Comparison of ENCODE assay signal across 25 cellular contexts in genomic region chr5:102600964-102601363, GRCh38.
DNase-seq lines count a peak whose midpoint lies in the region; ATAC-seq and TF ChIP-seq lines count a peak whose summit lies in the region.
"Had no signal": no experiment of that assay in that cellular context is flagged by ENCODE, and none has a peak within 500 bp of the region (broad histone marks: within the 10 kb centered on the region; RNA-seq: fewer than 3 reads in every experiment).

No MANE protein-coding gene starts in this region.

- H2AFZ ChIP-seq in GM23338 = no peak overlapping the region
- H2AFZ ChIP-seq: parathyroid adenoma had no signal

- H3F3A ChIP-seq in GM23338 (replicated peaks; ENCODE audit: low read depth) = no peaks in the 10 kb centered on the region

- H3K4me1 Mint-ChIP-seq in GM23338 = peaks cover 21% of the 10 kb centered on the region
- H3K4me1 Mint-ChIP-seq: memory B cell had no signal

- ATAC-seq in GM23338 = no peak
- ATAC-seq: naive thymus-derived CD4-positive, alpha-beta T cell; stimulated activated naive CD8-positive, alpha-beta T cell treated with anti-CD3 and anti-CD28 coated beads, Interleukin-15, Interleukin-2, amounts not matched to agents 100 U/mL and 50 U/mL, for 24 hours had no signal

- peaks cover 25% of the 10 kb centered on the region for H3K4me1 ChIP-seq in GM23338 (ENCODE audit: insufficient read depth)
- H3K4me1 ChIP-seq: parathyroid adenoma had no signal

- peak; percentile 58 for DNase-seq in HCEC 1CT
- peak; percentile 21 for DNase-seq in NCI-H446 treated with DMSO at 0.1 percent for 48 hours (lab: John Stamatoyannopoulos, UW)
- peak; percentile 52 for DNase-seq in choroid plexus epithelial cell (ENCODE audit: low read depth)
- peak; percentile 65 for DNase-seq in myocyte (ENCODE audit: low read depth)
- no peak for DNase-seq in KG1 (lab: John Stamatoyannopoulos, UW)
- DNase-seq in GM23338 (ENCODE audit: low spot score) = no peak
- DNase-seq in SKM-1 (lab: John Stamatoyannopoulos, UW; ENCODE audit: unreplicated experiment) = no peak
- DNase-seq in AG20443 (ENCODE audit: low spot score) = no peak
- DNase-seq: activated CD4-positive, alpha-beta T cell treated with anti-CD3 and anti-CD28 coated beads for 4 hours; central memory CD4-positive, alpha-beta T cell; effector CD4-positive, alpha-beta T cell; islet precursor cell; MM.1S; naive thymus-derived CD4-positive, alpha-beta T cell; NCI-H2029; NCI-H510A treated with DMSO at 0.1 percent for 48 hours; sigmoid colon; stimulated activated naive CD8-positive, alpha-beta T cell treated with anti-CD3 and anti-CD28 coated beads, Interleukin-15, Interleukin-2, amounts not matched to agents 100 U/mL and 50 U/mL, for 24 hours; SW 1271 had no signal

- H3K27ac ChIP-seq in GM23338 (ENCODE audit: low read depth) = no peak overlapping the region
- H3K27ac ChIP-seq: esophagus muscularis mucosa, parathyroid adenoma, RWPE1, sigmoid colon, tibial nerve had no signal

- H3K4me2 ChIP-seq in GM23338 = no peak overlapping the region

- H3K36me3 Mint-ChIP-seq in GM23338 (ENCODE audit: low read depth) = no peaks in the 10 kb centered on the region
- H3K36me3 Mint-ChIP-seq: memory B cell; naive thymus-derived CD4-positive, alpha-beta T cell had no signal

- no peaks in the 10 kb centered on the region for H3K27me3 ChIP-seq in GM23338 (ENCODE audit: insufficient read depth)
- H3K27me3 ChIP-seq: esophagus muscularis mucosa, sigmoid colon, tibial nerve had no signal

- TF ChIP-seq CTCF in choroid plexus epithelial cell (conservative IDR thresholded peaks at IDR 0.05; ENCODE audit: low read depth, low read length) (no peak), GM23338 (conservative IDR thresholded peaks at IDR 0.05; ENCODE audit: low read depth in 2 of 2) (no peak)

- H3K27ac Mint-ChIP-seq in GM23338 = no peak overlapping the region
- H3K27ac Mint-ChIP-seq: activated T-helper 2 cell treated with anti-CD3 and anti-CD28 coated beads, Interferon-gamma antibody, Interleukin-2, Interleukin-4, amounts not matched to agents 10 μg/mL and 5 μg/mL and 100 μg/mL, durations not matched to agents 14 hours and 24 hours and 36 hours; memory B cell; naive thymus-derived CD4-positive, alpha-beta T cell had no signal

- no peak overlapping the region for H3K4me3 Mint-ChIP-seq in GM23338
- H3K4me3 Mint-ChIP-seq: memory B cell; naive thymus-derived CD4-positive, alpha-beta T cell had no signal

- no peaks in the 10 kb centered on the region for H3K9me3 Mint-ChIP-seq in GM23338
- H3K9me3 Mint-ChIP-seq: activated T-helper 2 cell treated with anti-CD3 and anti-CD28 coated beads, Interferon-gamma antibody, Interleukin-2, Interleukin-4, amounts not matched to agents 10 μg/mL and 5 μg/mL and 100 μg/mL, durations not matched to agents 14 hours and 24 hours and 36 hours; memory B cell; naive thymus-derived CD4-positive, alpha-beta T cell had no signal

- H3K4me3 ChIP-seq in choroid plexus epithelial cell (ENCODE audit: low read depth, low read length) = no peak overlapping the region
- H3K4me3 ChIP-seq in GM23338 = no peak overlapping the region
- H3K4me3 ChIP-seq: esophagus muscularis mucosa, sigmoid colon, tibial nerve had no signal

- H3K9me2 ChIP-seq in GM23338 (ENCODE audit: insufficient read depth) = no peaks in the 10 kb centered on the region

- H3K79me2 ChIP-seq in GM23338 (replicated peaks; ENCODE audit: insufficient read depth) = no peaks in the 10 kb centered on the region
- H3K79me2 ChIP-seq: parathyroid adenoma had no signal

- no peaks in the 10 kb centered on the region for H4K20me1 ChIP-seq in GM23338 (replicated peaks; ENCODE audit: insufficient read depth)

- H3K27me3 Mint-ChIP-seq in GM23338 (ENCODE audit: insufficient read depth, low read depth, poor library complexity) = no peaks in the 10 kb centered on the region

- no peaks in the 10 kb centered on the region for H3K36me3 ChIP-seq in GM23338 (ENCODE audit: insufficient read depth)
- H3K36me3 ChIP-seq: esophagus muscularis mucosa, sigmoid colon, tibial nerve had no signal

TF ChIP-seq in GM23338, 12 proteins besides CTCF, POLR2A, EP300 and RAD21:
- TF ChIP-seq NANOG (IDR thresholded peaks at IDR 0.05; ENCODE audit: borderline replicate concordance) (no peak), STAT1 (IDR thresholded peaks at IDR 0.05; ENCODE audit: unreplicated experiment) (no peak)

Comparison
In these comparisons a context has a peak if more than half of its experiments do, and no peak if none do; other contexts are left out.
1. DNase-seq: peak in HCEC 1CT (single experiment), NCI-H446 treated with DMSO at 0.1 percent for 48 hours (single experiment), choroid plexus epithelial cell (single experiment) and myocyte (single experiment); none in KG1 (single experiment), GM23338 (single experiment), SKM-1 (single experiment) and AG20443 (single experiment).